In the genomic region with DNA sequence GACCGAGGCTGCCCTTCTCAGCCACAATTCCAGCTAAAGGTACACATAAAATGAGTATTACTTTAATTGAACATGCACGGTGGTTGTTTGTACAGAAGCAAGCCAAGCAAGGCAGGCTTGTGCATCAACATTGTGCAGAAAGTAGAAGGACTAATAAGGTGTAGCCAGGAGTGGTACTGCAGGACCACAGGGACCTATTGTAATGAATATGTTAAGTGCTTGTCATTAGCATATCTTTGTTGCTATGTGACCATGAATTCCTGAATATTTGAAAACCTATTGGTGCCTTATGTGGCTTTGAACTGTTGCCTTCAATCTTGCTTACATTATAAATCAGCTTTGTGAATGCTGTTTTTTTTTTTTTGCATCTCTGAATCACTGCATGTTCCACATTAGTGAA, we compare ENCODE assay signal across 17 cellular contexts.
"Had no signal": no experiment of that assay in that cellular context is flagged by ENCODE, and none has a peak within 500 bp of the region (broad histone marks: within the 10 kb centered on the region; RNA-seq: fewer than 3 reads in every experiment).

No MANE protein-coding gene starts in this region.

- DNase-seq: activated CD4-positive, alpha-beta T cell treated with anti-CD3 and anti-CD28 coated beads, Interleukin-2, amount 10 ng/mL, durations not matched to agents 24 days and 14 days; activated CD4-positive, CD25-positive, alpha-beta regulatory T cell; activated CD8-positive, alpha-beta T cell treated with anti-CD3 and anti-CD28 coated beads, Interleukin-2, amount 10 ng/mL, durations not matched to agents 7 days and 5 days; activated gamma-delta T cell treated with Interleukin-2 at 50 U/mL for 16 hours; amniotic stem cell; body of pancreas; caudate nucleus; colonic mucosa; immature natural killer cell; nephron progenitor cell; sigmoid colon; spleen; stimulated activated naive CD8-positive, alpha-beta T cell treated with anti-CD3 and anti-CD28 coated beads, Interleukin-15, amount 100 ng/mL, for 72 hours; upper lobe of left lung had no signal

- H3K27ac Mint-ChIP-seq: activated CD4-positive, alpha-beta T cell treated with anti-CD3 and anti-CD28 coated beads, Interleukin-2, amount 10 ng/mL, durations not matched to agents 24 days and 14 days; activated CD8-positive, alpha-beta T cell treated with anti-CD3 and anti-CD28 coated beads, Interleukin-2, amount 10 ng/mL, durations not matched to agents 7 days and 5 days; activated naive CD8-positive, alpha-beta T cell; immature natural killer cell; nephron progenitor cell; stimulated activated naive CD8-positive, alpha-beta T cell treated with anti-CD3 and anti-CD28 coated beads, Interleukin-15, amount 100 ng/mL, for 72 hours had no signal

- ATAC-seq: activated CD8-positive, alpha-beta T cell treated with anti-CD3 and anti-CD28 coated beads, Interleukin-2, amount 10 ng/mL, durations not matched to agents 7 days and 5 days; body of pancreas; esophagus mucosa; stimulated activated naive CD8-positive, alpha-beta T cell treated with anti-CD3 and anti-CD28 coated beads, Interleukin-15, amount 100 ng/mL, for 72 hours had no signal

- H3K4me3 ChIP-seq: body of pancreas, colonic mucosa, hepatocyte, sigmoid colon, spleen, upper lobe of left lung had no signal

- H3K4me3 Mint-ChIP-seq: activated CD4-positive, alpha-beta T cell treated with anti-CD3 and anti-CD28 coated beads, Interleukin-2, amount 10 ng/mL, durations not matched to agents 24 days and 14 days; activated CD8-positive, alpha-beta T cell treated with anti-CD3 and anti-CD28 coated beads, Interleukin-2, amount 10 ng/mL, durations not matched to agents 7 days and 5 days; activated naive CD8-positive, alpha-beta T cell; immature natural killer cell; nephron progenitor cell; stimulated activated naive CD8-positive, alpha-beta T cell treated with anti-CD3 and anti-CD28 coated beads, Interleukin-15, amount 100 ng/mL, for 72 hours had no signal

- H3K27ac ChIP-seq: body of pancreas, colonic mucosa, hepatocyte, sigmoid colon, spleen, upper lobe of left lung had no signal

- H3K4me1 Mint-ChIP-seq: activated CD4-positive, alpha-beta T cell treated with anti-CD3 and anti-CD28 coated beads, Interleukin-2, amount 10 ng/mL, durations not matched to agents 24 days and 14 days; immature natural killer cell; nephron progenitor cell; stimulated activated naive CD8-positive, alpha-beta T cell treated with anti-CD3 and anti-CD28 coated beads, Interleukin-15, amount 100 ng/mL, for 72 hours had no signal

- H3K27me3 ChIP-seq: body of pancreas, colonic mucosa, hepatocyte, sigmoid colon, spleen, upper lobe of left lung had no signal

- H3K4me1 ChIP-seq: body of pancreas, colonic mucosa, sigmoid colon, spleen, upper lobe of left lung had no signal

- H3K9me3 ChIP-seq: body of pancreas, colonic mucosa, sigmoid colon, upper lobe of left lung had no signal

- H3K36me3 ChIP-seq: colonic mucosa, sigmoid colon, spleen, upper lobe of left lung had no signal

- H3K36me3 Mint-ChIP-seq: activated naive CD8-positive, alpha-beta T cell; immature natural killer cell had no signal

- H3K27me3 Mint-ChIP-seq: activated CD4-positive, alpha-beta T cell treated with anti-CD3 and anti-CD28 coated beads, Interleukin-2, amount 10 ng/mL, durations not matched to agents 24 days and 14 days; activated naive CD8-positive, alpha-beta T cell; stimulated activated naive CD8-positive, alpha-beta T cell treated with anti-CD3 and anti-CD28 coated beads, Interleukin-15, amount 100 ng/mL, for 72 hours had no signal
